Comparison of ENCODE assay signal across 25 cellular contexts in the genomic region with DNA sequence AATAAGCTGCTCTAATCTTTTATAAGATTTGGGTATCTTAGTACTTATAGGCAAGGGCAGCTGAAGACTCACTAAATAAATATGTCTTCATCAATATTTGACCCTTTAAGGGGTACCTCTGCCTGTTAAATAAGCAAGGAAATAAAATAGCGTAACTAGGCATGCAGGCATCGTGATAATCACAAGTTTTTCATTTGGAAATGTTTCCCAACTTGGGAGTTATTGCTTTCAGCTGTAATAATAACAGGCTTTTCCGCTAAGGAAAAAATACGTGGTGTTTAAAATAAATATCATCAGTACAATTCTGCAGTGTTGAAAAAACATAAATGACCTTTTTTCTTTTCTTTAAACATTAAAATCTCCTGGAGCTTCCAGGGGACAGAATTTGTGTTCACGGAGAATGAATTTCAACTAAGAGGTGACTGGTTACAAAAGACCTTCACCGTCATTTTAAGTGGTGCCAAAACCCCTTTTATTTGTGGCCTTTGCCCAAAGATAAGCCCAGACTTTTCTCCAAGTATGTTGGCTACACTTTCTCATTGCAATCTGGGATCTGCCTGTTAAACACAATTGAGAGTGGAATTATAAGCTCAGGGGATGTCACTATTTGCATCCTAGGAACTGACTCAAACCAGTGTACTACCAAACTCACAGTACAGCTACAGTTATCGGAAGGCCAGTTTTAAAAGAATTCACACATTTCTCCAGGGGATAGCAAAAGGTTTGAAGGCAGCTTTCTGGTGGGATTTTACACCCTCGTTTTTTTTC.
A peak's percentile ranks its signal among the peaks of the same experiment; 100 is the strongest.
DNase-seq lines count a peak whose midpoint lies in the region; ATAC-seq and TF ChIP-seq lines count a peak whose summit lies in the region.
"Had no signal": no experiment of that assay in that cellular context is flagged by ENCODE, and none has a peak within 500 bp of the region (broad histone marks: within the 10 kb centered on the region; RNA-seq: fewer than 3 reads in every experiment).

No MANE protein-coding gene starts in this region.

- H3K4me3 ChIP-seq in heart left ventricle (peak overlapping the region in 1 of 12 donors; percentile 13), iPS-18a (ENCODE audit: low read length) (no peak overlapping the region), tibial artery (no peak overlapping the region), stomach (no peak overlapping the region)
- H3K4me3 ChIP-seq: dorsolateral prefrontal cortex, gastrocnemius medialis, right lobe of liver, upper lobe of right lung had no signal

- no peaks in the 10 kb centered on the region for H3K27me3 ChIP-seq in heart left ventricle
- H3K27me3 ChIP-seq in iPS-18a (ENCODE audit: control insufficient read depth, insufficient read depth, low read length): no peaks in the 10 kb centered on the region
- H3K27me3 ChIP-seq in tibial artery: no peaks in the 10 kb centered on the region
- no peaks in the 10 kb centered on the region for H3K27me3 ChIP-seq in stomach
- H3K27me3 ChIP-seq: dorsolateral prefrontal cortex, gastrocnemius medialis, right lobe of liver, upper lobe of right lung had no signal

- intact Hi-C loops in heart left ventricle (cut with DNase I): no loop called here
- intact Hi-C loops in left cardiac atrium (cut with DNase I): no loop called here
- intact Hi-C loops in tibial artery (cut with DNase I; ENCODE audit: low total_unique reads): no loop called here
- intact Hi-C loops in stomach (cut with DNase I; ENCODE audit: low total_unique reads): no loop called here

- peak overlapping the region in 6 of 12 donors; percentile 22 to 61 (median 37) for H3K27ac ChIP-seq in heart left ventricle
- H3K27ac ChIP-seq in iPS-18a (ENCODE audit: low read length): peak overlapping the region; percentile 45
- H3K27ac ChIP-seq in tibial artery: peak overlapping the region; percentile 13 to 27
- no peak overlapping the region for H3K27ac ChIP-seq in stomach
- H3K27ac ChIP-seq: gastrocnemius medialis, right lobe of liver, upper lobe of right lung had no signal

- DNase-seq in heart left ventricle: no peak
- DNase-seq in left cardiac atrium: no peak
- DNase-seq in dermis blood vessel endothelial cell: peak; percentile 34
- DNase-seq in tibial artery: no peak
- no peak for DNase-seq in stomach
- DNase-seq in DMS53 (lab: John Stamatoyannopoulos, UW): no peak
- DNase-seq: activated B cell treated with CpG ODN at 0.5 μM for 24 hours; activated CD4-positive, alpha-beta memory T cell treated with anti-CD3 and anti-CD28 coated beads for 36 hours; activated effector memory CD4-positive, alpha-beta T cell treated with Interleukin-2 at 50 U/mL for 16 hours; caudate nucleus; dorsolateral prefrontal cortex; gastrocnemius medialis; GF-D8; mammary epithelial cell; naive B cell; NCI-H1092 treated with DMSO at 0.1 percent for 48 hours; NCI-H2029 treated with DMSO at 0.1 percent for 48 hours; NCI-H446 treated with DMSO at 0.1 percent for 48 hours; NK-92 treated with Interleukin-12 subunit alpha and Interleukin-12 subunit beta, amount 100 ng/mL, for 24 hours; right lobe of liver; stimulated activated CD8-positive, alpha-beta memory T cell treated with anti-CD3 and anti-CD28 coated beads, Interleukin-4, amount 100 ng/mL, for 48 hours; upper lobe of right lung had no signal

- WGBS in heart left ventricle, 4 donors: 58 to 64% (median 60%) methylated on average over 8 of the region's 8 CpGs
- WGBS in stomach, 5 donors: 51 to 58% (median 55%) methylated on average over 8 of the region's 8 CpGs

- no peak for TF ChIP-seq CTCF in heart left ventricle (IDR thresholded peaks at IDR 0.05)
- no peak for TF ChIP-seq CTCF in tibial artery (IDR thresholded peaks at IDR 0.05)
- TF ChIP-seq CTCF in stomach (IDR thresholded peaks at IDR 0.05): no peak

- peak in 3 of 4 donors; percentile 30 to 45 (median 42) for ATAC-seq in heart left ventricle
- no peak for ATAC-seq in left cardiac atrium
- no peak for ATAC-seq in GM18907 (IDR thresholded peaks at IDR 0.05; ENCODE audit: unreplicated experiment)
- ATAC-seq: gastrocnemius medialis, HepG2, right lobe of liver, upper lobe of right lung had no signal

- H3K9me3 ChIP-seq in heart left ventricle (no peaks in the 10 kb centered on the region), iPS-18a (ENCODE audit: control insufficient read depth, low read depth, low read length) (no peaks in the 10 kb centered on the region), tibial artery (no peaks in the 10 kb centered on the region), stomach (no peaks in the 10 kb centered on the region)
- H3K9me3 ChIP-seq: gastrocnemius medialis, right lobe of liver, upper lobe of right lung had no signal

- TF ChIP-seq POLR2A in heart left ventricle (IDR thresholded peaks at IDR 0.05): no peak
- TF ChIP-seq POLR2A in stomach (IDR thresholded peaks at IDR 0.05): no peak

- peaks cover 0 to 61% (median 35%) of the 10 kb centered on the region in 12 donors for H3K4me1 ChIP-seq in heart left ventricle
- peaks cover 28% of the 10 kb centered on the region for H3K4me1 ChIP-seq in iPS-18a (ENCODE audit: control insufficient read depth, low read depth, low read length)
- peaks cover 0 to 47% (median 2%) of the 10 kb centered on the region in 4 donors for H3K4me1 ChIP-seq in tibial artery
- peaks cover 0 to 14% (median 3%) of the 10 kb centered on the region in 4 donors for H3K4me1 ChIP-seq in stomach
- H3K4me1 ChIP-seq: right lobe of liver had no signal

- H3K36me3 ChIP-seq in heart left ventricle (no peaks in the 10 kb centered on the region), iPS-18a (ENCODE audit: control insufficient read depth, low read depth, low read length) (no peaks in the 10 kb centered on the region), tibial artery (no peaks in the 10 kb centered on the region), stomach (no peaks in the 10 kb centered on the region)
- H3K36me3 ChIP-seq: gastrocnemius medialis, right lobe of liver, upper lobe of right lung had no signal

- H3K9ac ChIP-seq in iPS-18a (ENCODE audit: low read length): no peak overlapping the region

- TF ChIP-seq EP300 in stomach (IDR thresholded peaks at IDR 0.05): no peak

Comparison
In these comparisons a context has a peak if more than half of its experiments do, and no peak if none do; other contexts are left out.
1. ATAC-seq: peak in heart left ventricle (3 of 4); none in left cardiac atrium (0 of 2) and GM18907 (single experiment).
2. H3K27ac ChIP-seq: peak in iPS-18a (single experiment) and tibial artery (2 of 2); none in stomach (0 of 5).